10 cellular contexts compared by ENCODE assay signal in the genomic region with DNA sequence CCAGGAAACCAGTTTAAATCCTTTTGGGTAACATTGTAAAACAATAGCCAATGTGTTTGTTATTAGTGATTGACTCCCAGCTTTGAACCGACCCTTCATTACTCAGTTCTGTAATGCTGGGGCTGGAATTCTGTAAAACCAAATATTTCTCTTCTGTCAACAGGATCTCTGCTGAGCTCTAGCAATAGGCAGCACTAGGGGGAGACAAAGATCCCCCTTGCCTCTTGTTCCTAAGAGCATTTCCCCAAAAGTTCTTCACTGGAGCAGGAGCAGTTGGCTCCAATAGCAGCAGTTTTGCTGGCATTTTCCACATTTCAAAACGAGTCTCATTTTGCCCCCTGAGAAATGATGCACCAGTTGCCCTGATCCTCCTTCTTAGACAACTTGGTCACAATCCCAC.
DNase-seq lines count a peak whose midpoint lies in the region; ATAC-seq and TF ChIP-seq lines count a peak whose summit lies in the region.
"Had no signal": no experiment of that assay in that cellular context is flagged by ENCODE, and none has a peak within 500 bp of the region (broad histone marks: within the 10 kb centered on the region; RNA-seq: fewer than 3 reads in every experiment).

No MANE protein-coding gene starts in this region.

- ATAC-seq in lower lobe of right lung (no peak), T-helper 17 cell (no peak)
- ATAC-seq: Right ventricle myocardium inferior had no signal

- H3K27ac ChIP-seq in thyroid gland (no peak overlapping the region), lower lobe of right lung (no peak overlapping the region)

- H3K4me1 ChIP-seq in thyroid gland (no peaks in the 10 kb centered on the region), lower lobe of right lung (no peaks in the 10 kb centered on the region)

- peaks cover 0 to 2% (median 1%) of the 10 kb centered on the region in 3 donors for H3K27me3 Mint-ChIP-seq in CD14-positive monocyte (ENCODE audit: low read depth in 3 of 3)
- peaks cover 5% of the 10 kb centered on the region for H3K27me3 Mint-ChIP-seq in T-helper 17 cell

- TF ChIP-seq POLR2A in thyroid gland (IDR thresholded peaks at IDR 0.05) = no peak

- H3K27me3 ChIP-seq in thyroid gland = no peaks in the 10 kb centered on the region
- no peaks in the 10 kb centered on the region for H3K27me3 ChIP-seq in lower lobe of right lung (ENCODE audit: low read depth)

- intact Hi-C loops in CD14-positive monocyte (cut with micrococcal nuclease) (no loop called here), thyroid gland (cut with DNase I) (no loop called here), lower lobe of right lung (cut with DNase I) (no loop called here)

- H3K36me3 ChIP-seq in thyroid gland = no peaks in the 10 kb centered on the region
- no peaks in the 10 kb centered on the region for H3K36me3 ChIP-seq in lower lobe of right lung

- H3K4me3 ChIP-seq in thyroid gland (replicated peaks in 1 of 3) = no peak overlapping the region
- no peak overlapping the region for H3K4me3 ChIP-seq in lower lobe of right lung

- peak; percentile 43 for TF ChIP-seq CTCF in CD14-positive monocyte (IDR thresholded peaks at IDR 0.05)
- TF ChIP-seq CTCF in thyroid gland (IDR thresholded peaks at IDR 0.05) = peak in 1 of 6 experiments; percentile 27
- no peak for TF ChIP-seq CTCF in lower lobe of right lung (IDR thresholded peaks at IDR 0.05)

- no peak for DNase-seq in CD14-positive monocyte (ENCODE audit: low spot score)
- DNase-seq in H4 (ENCODE audit: low spot score) = peak; percentile 39
- peak; percentile 9 for DNase-seq in RPMI8226
- DNase-seq in fibroblast of the conjunctiva (ENCODE audit: low read depth) = peak; percentile 1
- DNase-seq in thyroid gland = no peak
- DNase-seq in lower lobe of right lung = no peak
- DNase-seq in stimulated activated CD4-positive, alpha-beta T cell treated with anti-CD3 and anti-CD28 coated beads, Interleukin-2, amount 100 ng/mL, for 24 hours = no peak
- no peak for DNase-seq in T-helper 17 cell
- DNase-seq: activated naive CD8-positive, alpha-beta T cell treated with anti-CD3 and anti-CD28 coated beads, Interleukin-2, amount 10 ng/mL, durations not matched to agents 7 days and 5 days had no signal

- H3K9me3 Mint-ChIP-seq in CD14-positive monocyte = no peaks in the 10 kb centered on the region

- WGBS in thyroid gland, 2 donors = 69 to 71% methylated on average over 2 of the region's 2 CpGs

- no peak overlapping the region for H3K4me3 Mint-ChIP-seq in CD14-positive monocyte
- H3K4me3 Mint-ChIP-seq in T-helper 17 cell = no peak overlapping the region
- H3K4me3 Mint-ChIP-seq: activated naive CD8-positive, alpha-beta T cell treated with anti-CD3 and anti-CD28 coated beads, Interleukin-2, amount 10 ng/mL, durations not matched to agents 7 days and 5 days had no signal

- H3K4me1 Mint-ChIP-seq in CD14-positive monocyte (peaks cover 2% of the 10 kb centered on the region), T-helper 17 cell (no peaks in the 10 kb centered on the region)
- H3K4me1 Mint-ChIP-seq: activated naive CD8-positive, alpha-beta T cell treated with anti-CD3 and anti-CD28 coated beads, Interleukin-2, amount 10 ng/mL, durations not matched to agents 7 days and 5 days had no signal

- H3K36me3 Mint-ChIP-seq in CD14-positive monocyte (no peaks in the 10 kb centered on the region), T-helper 17 cell (ENCODE audit: low read depth) (no peaks in the 10 kb centered on the region)
- H3K36me3 Mint-ChIP-seq: activated naive CD8-positive, alpha-beta T cell treated with anti-CD3 and anti-CD28 coated beads, Interleukin-2, amount 10 ng/mL, durations not matched to agents 7 days and 5 days had no signal

- H3K9me3 ChIP-seq in thyroid gland (no peaks in the 10 kb centered on the region), lower lobe of right lung (no peaks in the 10 kb centered on the region), T-helper 17 cell (ENCODE audit: control insufficient read depth, low read length, poor library complexity, severe bottlenecking) (no peaks in the 10 kb centered on the region)

- H3K27ac Mint-ChIP-seq in CD14-positive monocyte (no peak overlapping the region), T-helper 17 cell (no peak overlapping the region)
- H3K27ac Mint-ChIP-seq: activated naive CD8-positive, alpha-beta T cell treated with anti-CD3 and anti-CD28 coated beads, Interleukin-2, amount 10 ng/mL, durations not matched to agents 7 days and 5 days had no signal

Comparison
In these comparisons a context has a peak if more than half of its experiments do, and no peak if none do; other contexts are left out.
1. DNase-seq: peak in H4 (single experiment), RPMI8226 (single experiment) and fibroblast of the conjunctiva (single experiment); none in CD14-positive monocyte (single experiment), thyroid gland (0 of 2), lower lobe of right lung (single experiment), stimulated activated CD4-positive, alpha-beta T cell treated with anti-CD3 and anti-CD28 coated beads, Interleukin-2, amount 100 ng/mL, for 24 hours (0 of 2) and T-helper 17 cell (0 of 3).